9 cellular contexts compared by ENCODE assay signal in the genomic region with DNA sequence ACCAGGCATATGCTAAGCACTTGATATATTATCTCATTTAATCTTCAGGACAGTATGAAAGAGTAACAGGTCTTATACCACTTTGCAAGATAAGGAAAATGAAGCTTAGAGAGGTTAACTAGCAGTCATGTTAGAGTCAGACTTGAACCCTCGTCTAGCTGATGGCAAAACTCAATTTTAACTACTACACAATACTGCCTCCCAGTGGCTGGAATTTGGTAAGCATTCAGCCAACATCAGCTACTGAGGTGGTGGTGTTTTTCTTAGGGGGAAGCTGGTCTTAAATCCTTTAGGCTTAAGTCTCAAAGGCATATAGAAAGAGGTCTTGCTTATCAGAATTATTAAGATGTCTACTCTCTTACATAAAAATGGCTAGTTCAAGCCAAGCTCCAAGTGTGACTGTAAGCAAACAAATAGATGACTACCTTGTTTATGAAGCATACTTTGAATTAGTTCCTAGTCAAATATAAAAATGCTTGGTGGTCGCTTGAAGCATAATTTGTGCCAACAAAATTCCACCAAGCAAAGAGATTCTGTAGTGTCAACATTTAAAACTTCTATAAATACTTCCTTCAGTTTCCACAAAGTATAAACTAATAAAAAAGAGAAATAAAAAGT.
DNase-seq lines count a peak whose midpoint lies in the region; ATAC-seq and TF ChIP-seq lines count a peak whose summit lies in the region.
"Had no signal": no experiment of that assay in that cellular context is flagged by ENCODE, and none has a peak within 500 bp of the region (broad histone marks: within the 10 kb centered on the region; RNA-seq: fewer than 3 reads in every experiment).

No MANE protein-coding gene starts in this region.

- H3K4me3 ChIP-seq in HCT116 (replicated peaks in 1 of 2; ENCODE audit: low read depth in 1 of 2, low read length in 2 of 2) (no peak overlapping the region), breast epithelium (no peak overlapping the region), left lung (no peak overlapping the region)
- H3K4me3 ChIP-seq: BLaER1 had no signal

- intact Hi-C loops in HCT116 (cut with micrococcal nuclease) = loop anchor here (5.0 kb wide), 2 partner anchors 714 to 869 kb away; no protein-coding TSS in a partner anchor
- intact Hi-C loops in breast epithelium (cut with DNase I; ENCODE audit: low total_unique reads) = loop anchor here (10.0 kb wide), 1 partner anchor 834 kb away; no protein-coding TSS in a partner anchor
- intact Hi-C loops in left lung (cut with DNase I) = no loop called here

- TF ChIP-seq RAD21 in HCT116 (IDR thresholded peaks at IDR 0.05; ENCODE audit: low read depth) = peak; percentile 65

- RAD21 ChIA-PET in HCT116 (lab: Charles Lee; ENCODE audit: low non-redundant PET in 1 of 2, low total read pairs in 2 of 2, uncharacterized antibody in 2 of 2, unreplicated experiment in 2 of 2) = interaction anchor here in 1 of 2 experiments (0.7 kb wide), 1 partner anchor 878 kb away, joined by 3 read pairs; no protein-coding TSS in a partner anchor

- H3K9me3 ChIP-seq in HCT116 (ENCODE audit: control insufficient read depth in 1 of 2, insufficient read depth in 1 of 2, low read depth in 1 of 2, low read length in 2 of 2) = no peaks in the 10 kb centered on the region
- no peaks in the 10 kb centered on the region for H3K9me3 ChIP-seq in breast epithelium
- no peaks in the 10 kb centered on the region for H3K9me3 ChIP-seq in left lung
- H3K9me3 ChIP-seq: BLaER1 had no signal

- no peak overlapping the region for H3K27ac ChIP-seq in HCT116 (ENCODE audit: low read depth, low read length)
- no peak overlapping the region for H3K27ac ChIP-seq in breast epithelium
- no peak overlapping the region for H3K27ac ChIP-seq in left lung
- H3K27ac ChIP-seq: BLaER1 had no signal

- ATAC-seq in HCT116 (peak; percentile 53; the same call in 1 of the 2 replicates), left lung (peak; percentile 62)

- H3K4me1 ChIP-seq in HCT116 (ENCODE audit: control insufficient read depth in 1 of 2, insufficient read depth in 2 of 2, low read length in 2 of 2) (no peaks in the 10 kb centered on the region), breast epithelium (no peaks in the 10 kb centered on the region), left lung (no peaks in the 10 kb centered on the region)
- H3K4me1 ChIP-seq: BLaER1 had no signal

- no peaks in the 10 kb centered on the region for H3K79me2 ChIP-seq in HCT116 (ENCODE audit: insufficient read depth, low read length)

- H3K4me2 ChIP-seq in HCT116 (ENCODE audit: low read length) = no peak overlapping the region
- H3K4me2 ChIP-seq: BLaER1 had no signal

- no peaks in the 10 kb centered on the region for H4K20me1 ChIP-seq in HCT116 (ENCODE audit: insufficient read depth)
- H4K20me1 ChIP-seq: BLaER1 had no signal

- no peak overlapping the region for H3K9ac ChIP-seq in HCT116 (ENCODE audit: low read length)
- H3K9ac ChIP-seq: BLaER1 had no signal

- H3K36me3 ChIP-seq in HCT116 (ENCODE audit: control insufficient read depth in 1 of 2, insufficient read depth in 2 of 2, low read length in 2 of 2) = no peaks in the 10 kb centered on the region
- H3K36me3 ChIP-seq in breast epithelium = no peaks in the 10 kb centered on the region
- H3K36me3 ChIP-seq in left lung = no peaks in the 10 kb centered on the region
- H3K36me3 ChIP-seq: BLaER1 had no signal

- CTCF ChIA-PET in HCT116 (lab: Charles Lee) = interaction anchor here (0.7 to 1.8 kb wide), 13 partner anchors 9 to 893 kb away, joined by 3 to 12 read pairs (median 4); no protein-coding TSS in a partner anchor

- H2AFZ ChIP-seq in HCT116 (ENCODE audit: low read depth, low read length, poor library complexity, severe bottlenecking) = no peak overlapping the region

- TF ChIP-seq POLR2A in HCT116 (IDR thresholded peaks at IDR 0.05; ENCODE audit: borderline replicate concordance, extremely low read depth, insufficient read depth, insufficient read length) (no peak), breast epithelium (IDR thresholded peaks at IDR 0.05) (no peak)

- TF ChIP-seq CTCF in HCT116 (IDR thresholded peaks at IDR 0.05 in 2 of 3, conservative IDR thresholded peaks at IDR 0.05 in 1 of 3; ENCODE audit: borderline replicate concordance in 1 of 3, insufficient read depth in 1 of 3, low read depth in 2 of 3, low read length in 2 of 3) (peak; percentile 40 to 83 (median 67); a peak in 5 of 6 replicates), breast epithelium (IDR thresholded peaks at IDR 0.05) (peak in 2 of 3 donors; percentile 49 to 66), left lung (IDR thresholded peaks at IDR 0.05) (peak; percentile 40 to 61)

- DNase-seq in NCI-H1417 (lab: John Stamatoyannopoulos, UW) (peak in 2 of 3 experiments; percentile 5 to 15), NCI-H1417 treated with DMSO at 0.1 percent for 48 hours (lab: John Stamatoyannopoulos, UW) (no peak), HCT116 (ENCODE audit: low read depth, low spot score) (peak; percentile 22), NCI-H1694 treated with DMSO at 0.1 percent for 48 hours (lab: John Stamatoyannopoulos, UW) (peak; percentile 32), breast epithelium (ENCODE audit: low spot score in 2 of 2) (no peak), left lung (no peak), DMS114 treated with DMSO at 0.1 percent for 48 hours (lab: John Stamatoyannopoulos, UW; ENCODE audit: unreplicated experiment) (no peak)
- no peak for DNase-seq in stimulated activated CD4-positive, alpha-beta T cell treated with anti-CD3 and anti-CD28 coated beads, Interleukin-4, amount 100 ng/mL, for 4 hours

- H3K9me2 ChIP-seq in HCT116 (ENCODE audit: insufficient read depth) = no peaks in the 10 kb centered on the region

- H3K27me3 ChIP-seq in HCT116 (ENCODE audit: insufficient read depth, low read length) (peaks cover 3% of the 10 kb centered on the region; the same call in 1 of the 2 replicates), breast epithelium (no peaks in the 10 kb centered on the region), left lung (no peaks in the 10 kb centered on the region)
- H3K27me3 ChIP-seq: BLaER1 had no signal

- POLR2A ChIA-PET in HCT116 (lab: Charles Lee) = no interaction called here

- BruUV-seq in HCT116 (replicated peaks; lab: Mats Ljungman, UMichigan) = no TSS peak

TF ChIP-seq in HCT116, 20 proteins besides CTCF, POLR2A, EP300 and RAD21 (continues in another document):
- TF ChIP-seq ATF3 (IDR thresholded peaks at IDR 0.05) = no peak
- no peak for TF ChIP-seq POLR2AphosphoS5 (IDR thresholded peaks at IDR 0.05; ENCODE audit: low read depth, low read length)
- no peak for TF ChIP-seq SP1 (IDR thresholded peaks at IDR 0.05; ENCODE audit: low read depth)
- no peak for TF ChIP-seq SRF (IDR thresholded peaks at IDR 0.05; ENCODE audit: low read depth)
- no peak for TF ChIP-seq SIN3A (IDR thresholded peaks at IDR 0.05; ENCODE audit: low read depth)
- no peak for TF ChIP-seq EZH2 (IDR thresholded peaks at IDR 0.05)
- TF ChIP-seq EZH2phosphoT487 (IDR thresholded peaks at IDR 0.05; ENCODE audit: borderline replicate concordance) = no peak
- no peak for TF ChIP-seq CEBPB (IDR thresholded peaks at IDR 0.05; ENCODE audit: low read depth)
- no peak for TF ChIP-seq ZFX (IDR thresholded peaks at IDR 0.05)
- no peak for TF ChIP-seq ZNF274 (IDR thresholded peaks at IDR 0.05; ENCODE audit: low read depth, low read length)
- no peak for TF ChIP-seq ELF1 (IDR thresholded peaks at IDR 0.05; ENCODE audit: borderline replicate concordance, low read depth)
- no peak for TF ChIP-seq EGR1 (IDR thresholded peaks at IDR 0.05; ENCODE audit: low read depth)
- TF ChIP-seq JUND (IDR thresholded peaks at IDR 0.05) = no peak
- TF ChIP-seq CBX3 (IDR thresholded peaks at IDR 0.05; ENCODE audit: low read depth) = no peak
- TF ChIP-seq, protein P1, sequence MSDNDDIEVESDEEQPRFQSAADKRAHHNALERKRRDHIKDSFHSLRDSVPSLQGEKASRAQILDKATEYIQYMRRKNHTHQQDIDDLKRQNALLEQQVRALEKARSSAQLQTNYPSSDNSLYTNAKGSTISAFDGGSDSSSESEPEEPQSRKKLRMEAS (IDR thresholded peaks at IDR 0.05) = no peak
- TF ChIP-seq YY1 (IDR thresholded peaks at IDR 0.05; ENCODE audit: extremely low read depth, insufficient replicate concordance, low read depth, low read length) = no peak
- TF ChIP-seq REST (IDR thresholded peaks at IDR 0.05; ENCODE audit: low read depth) = no peak

Comparison
In these comparisons a context has a peak if more than half of its experiments do, and no peak if none do; other contexts are left out.
1. DNase-seq: peak in NCI-H1417 (2 of 3), HCT116 (single experiment) and NCI-H1694 treated with DMSO at 0.1 percent for 48 hours (single experiment); none in NCI-H1417 treated with DMSO at 0.1 percent for 48 hours (single experiment), breast epithelium (0 of 2), left lung (0 of 2), stimulated activated CD4-positive, alpha-beta T cell treated with anti-CD3 and anti-CD28 coated beads, Interleukin-4, amount 100 ng/mL, for 4 hours (0 of 2) and DMS114 treated with DMSO at 0.1 percent for 48 hours (single experiment).
2. intact Hi-C loops: an anchor here in HCT116 (5.0 kb wide) and breast epithelium (10.0 kb wide); none called in left lung.
3. Peak in every context shown above with its lines, with median percentiles within 50 percentile points of each other: CTCF ChIP-seq.